In genomic region chr22:20020533-20021195, GRCh38 we compare ENCODE assay signal across 8 cellular contexts. TPM values are rescaled to one million over a fixed set of nuclear protein-coding genes. Genes with fewer than 3 reads are reported as not detected.
DNase-seq lines count a peak whose midpoint lies in the region; ATAC-seq and TF ChIP-seq lines count a peak whose summit lies in the region.

TANGO2 (plus strand) TSS chr22:20021110; CDS start chr22:20036799, 15,689 bp downstream.

- no peaks in the 10 kb centered on the region for H3K9me3 ChIP-seq in PC-9 (ENCODE audit: insufficient read depth, low read depth)
- H3K9me3 ChIP-seq in esophagus (ENCODE audit: control insufficient read depth in 2 of 2, insufficient read depth in 1 of 2, low read depth in 1 of 2, low read length in 1 of 2) = no peaks in the 10 kb centered on the region
- H3K9me3 ChIP-seq in muscle layer of colon (ENCODE audit: low read length) = no peaks in the 10 kb centered on the region

- H3K4me1 ChIP-seq in PC-9 (replicated peaks; ENCODE audit: insufficient read depth) (peaks cover 9% of the 10 kb centered on the region; the same call in 1 of the 2 replicates), esophagus (ENCODE audit: control insufficient read depth in 2 of 2, insufficient read depth in 2 of 2, low read length in 1 of 2) (peaks cover 9 to 20% of the 10 kb centered on the region in 2 donors), muscle layer of colon (ENCODE audit: insufficient read depth, low read length) (peaks cover 17% of the 10 kb centered on the region)

- H3K36me3 ChIP-seq in PC-9 (ENCODE audit: low read depth) (no peaks in the 10 kb centered on the region), esophagus (ENCODE audit: control insufficient read depth in 2 of 2, insufficient read depth in 2 of 2, low read length in 1 of 2) (peaks cover 0 to 3% of the 10 kb centered on the region in 2 donors), muscle layer of colon (ENCODE audit: insufficient read depth, low read length) (no peaks in the 10 kb centered on the region)

- intact Hi-C loops in PC-9 (cut with micrococcal nuclease; ENCODE audit: unreplicated experiment) = loop anchor here (2.0 to 5.0 kb wide), 2 partner anchors 33 to 46 kb away; no protein-coding TSS in a partner anchor

- WGBS in esophagus, 2 donors = 0 to 1% methylated on average over 40 to 61 of the region's 61 CpGs

- H3K9me3 Mint-ChIP-seq in IgD-negative memory B cell = no peaks in the 10 kb centered on the region

- H3K36me3 Mint-ChIP-seq in IgD-negative memory B cell = no peaks in the 10 kb centered on the region

- peak within 1 kb of the TSS; percentile 91 for H2AFZ ChIP-seq in PC-9

- no peaks in the 10 kb centered on the region for H4K20me1 ChIP-seq in PC-9 (ENCODE audit: insufficient read depth)

- H3K27ac ChIP-seq in PC-9 = 0 out of 2 replicates have a peak within 1 kb of the TSS, but pooled peaks have one; percentile 19
- peak within 1 kb of the TSS; percentile 80 to 86 for H3K27ac ChIP-seq in esophagus (ENCODE audit: low read depth in 2 of 2, low read length in 1 of 2)
- H3K27ac ChIP-seq in muscle layer of colon (ENCODE audit: low read depth, low read length) = peak within 1 kb of the TSS; percentile 87

- peak within 1 kb of the TSS; percentile 85 to 97 (median 93) for H3K27ac Mint-ChIP-seq in IgD-negative memory B cell

- H3K4me1 Mint-ChIP-seq in IgD-negative memory B cell = peaks cover 19 to 30% (median 28%) of the 10 kb centered on the region in 3 donors

- BruUV-seq in PC-9 (replicated peaks; lab: Mats Ljungman, UMichigan) = no TSS peak

- H3K27me3 ChIP-seq in PC-9 (ENCODE audit: insufficient read depth, low read depth) = no peaks in the 10 kb centered on the region
- no peaks in the 10 kb centered on the region for H3K27me3 ChIP-seq in esophagus (ENCODE audit: control insufficient read depth in 1 of 2, insufficient read depth in 2 of 2, low read length in 2 of 2)
- H3K27me3 ChIP-seq in muscle layer of colon (ENCODE audit: control insufficient read depth in 1 of 2, insufficient read depth in 2 of 2, low read length in 2 of 2) = no peaks in the 10 kb centered on the region

- H3F3A ChIP-seq in PC-9 (ENCODE audit: insufficient read depth, low read depth) = no peaks in the 10 kb centered on the region

- DNase-seq in D341Med (ENCODE audit: low spot score) = peak; percentile 100
- peak; percentile 63 to 92 for DNase-seq in PC-9
- DNase-seq in activated T-cell treated with anti-CD3 and anti-CD28 coated beads, Interleukin-2, amount 50 U/mL, for 1 hour = peak; percentile 97
- DNase-seq in stimulated activated CD8-positive, alpha-beta memory T cell treated with anti-CD3 and anti-CD28 coated beads, Interleukin-7, amount 100 ng/mL, for 1 hour (ENCODE audit: low read depth in 2 of 2) = peak; percentile 82 to 86

- peaks cover 20% of the 10 kb centered on the region; the same call in 1 of the 2 replicates for H3K79me2 ChIP-seq in PC-9 (ENCODE audit: low read depth)

- H3K4me3 ChIP-seq in PC-9 (peak within 1 kb of the TSS; percentile 88), esophagus (ENCODE audit: low read depth in 1 of 2, low read length in 2 of 2) (peak within 1 kb of the TSS; percentile 75 to 99), muscle layer of colon (ENCODE audit: low read depth in 1 of 2, low read length in 2 of 2) (peak within 1 kb of the TSS; percentile 94 to 95)

- H3K4me2 ChIP-seq in PC-9 = peak within 1 kb of the TSS; percentile 93

- POLR2A ChIA-PET in PC-9 (lab: Charles Lee; ENCODE audit: unreplicated experiment) = interaction anchor here (0.6 kb wide), 1 partner anchor 30 kb away, joined by 4 read pairs; no protein-coding TSS in a partner anchor

- H3K9ac ChIP-seq in muscle layer of colon (ENCODE audit: low read length) = peak within 1 kb of the TSS; percentile 82

- no peaks in the 10 kb centered on the region for H3K9me2 ChIP-seq in PC-9 (ENCODE audit: insufficient read depth)

- H3K4me3 Mint-ChIP-seq in IgD-negative memory B cell = peak within 1 kb of the TSS; percentile 83 to 97 (median 94)

- TF ChIP-seq CTCF in PC-9 (conservative IDR thresholded peaks at IDR 0.05) = no peak

- CTCF ChIA-PET in PC-9 (lab: Charles Lee) = no interaction called here

- H3K27me3 Mint-ChIP-seq in IgD-negative memory B cell = no peaks in the 10 kb centered on the region

- peak; percentile 74 for ATAC-seq in GM21529 (IDR thresholded peaks at IDR 0.05; ENCODE audit: unreplicated experiment)

RNA-seq across cellular contexts. Expression of gene TANGO2, which starts in this region (rescaled TPM):
- polyA plus RNA-seq in IgD-negative memory B cell (44.5 TPM), esophagus (1 to 10 TPM; 9.5 to 9.8 TPM)
- 22.4 and 25.0 TPM in 2 replicates for total RNA-seq in PC-9 (2021)

Comparison
In these comparisons a context has a peak if more than half of its experiments do, and no peak if none do; other contexts are left out.
1. Peak in every context shown above with its lines: DNase-seq, ATAC-seq, H3K4me3 ChIP-seq and H3K27ac ChIP-seq.
2. H3K27ac ChIP-seq: peak in every context shown above with its lines; median percentile 87 in muscle layer of colon; 83 in esophagus; 19 in PC-9.